Comparison of ENCODE assay signal across 32 cellular contexts in the genomic region with DNA sequence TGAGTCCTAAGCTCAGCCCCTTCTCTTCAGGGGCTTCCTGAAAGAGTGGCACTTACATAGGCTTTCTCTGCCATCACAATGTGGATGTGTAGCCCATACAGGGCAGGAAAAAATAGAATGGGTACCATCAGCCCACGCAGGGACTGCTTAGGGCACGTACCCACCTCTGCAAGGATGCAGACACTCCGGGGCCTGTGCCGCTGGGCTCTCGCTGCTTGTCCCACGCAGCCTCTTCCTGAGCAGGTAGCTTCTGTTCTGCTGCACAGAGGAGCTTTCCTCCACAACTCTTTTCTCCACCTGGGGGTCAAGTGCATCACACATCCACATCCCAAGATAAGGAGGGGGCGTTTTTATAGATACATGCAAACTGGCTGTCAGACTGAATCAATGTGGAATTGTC. TPM values are rescaled to one million over a fixed set of nuclear protein-coding genes. Genes with fewer than 3 reads are reported as not detected.
"Had no signal": no experiment of that assay in that cellular context is flagged by ENCODE, and none has a peak within 500 bp of the region (broad histone marks: within the 10 kb centered on the region; RNA-seq: fewer than 3 reads in every experiment).

No MANE protein-coding gene starts in this region.

- H3K4me3 Mint-ChIP-seq: activated CD4-positive, alpha-beta memory T cell treated with anti-CD3 and anti-CD28 coated beads, Interleukin-2, amount 10 ng/mL, durations not matched to agents 7 days and 5 days; activated CD4-positive, alpha-beta T cell treated with anti-CD3 and anti-CD28 coated beads, Interleukin-2, amount 10 ng/mL, durations not matched to agents 7 days and 5 days; activated naive CD4-positive, alpha-beta T cell treated with anti-CD3 and anti-CD28 coated beads for 36 hours; activated naive CD4-positive, alpha-beta T cell treated with anti-CD3 and anti-CD28 coated beads, Interleukin-2, amount 50 U/mL, for 24 hours; activated naive CD8-positive, alpha-beta T cell treated with anti-CD3 and anti-CD28 coated beads for 36 hours; activated naive CD8-positive, alpha-beta T cell treated with anti-CD3 and anti-CD28 coated beads, Interleukin-2, amount 50 U/mL, for 24 hours; activated T-helper 1 cell treated with anti-CD3 and anti-CD28 coated beads, Interleukin-12 subunit alpha, Interleukin-12 subunit beta, Interleukin-2, Interleukin-4 antibody, amounts not matched to agents 30 ng/mL and 10 ng/mL and 1 ng/mL, durations not matched to agents 14 hours and 24 hours and 36 hours had no signal

- H3K4me1 Mint-ChIP-seq: activated CD4-positive, alpha-beta memory T cell treated with anti-CD3 and anti-CD28 coated beads, Interleukin-2, amount 10 ng/mL, durations not matched to agents 7 days and 5 days; activated CD4-positive, alpha-beta T cell treated with anti-CD3 and anti-CD28 coated beads, Interleukin-2, amount 10 ng/mL, durations not matched to agents 7 days and 5 days; activated naive CD4-positive, alpha-beta T cell treated with anti-CD3 and anti-CD28 coated beads, Interleukin-2, amount 50 U/mL, for 24 hours; activated naive CD8-positive, alpha-beta T cell treated with anti-CD3 and anti-CD28 coated beads for 36 hours; activated naive CD8-positive, alpha-beta T cell treated with anti-CD3 and anti-CD28 coated beads, Interleukin-2, amount 50 U/mL, for 24 hours had no signal

- H3K9me3 ChIP-seq: adrenal gland, body of pancreas, esophagus squamous epithelium, gastroesophageal sphincter, heart right ventricle had no signal

- H3K4me1 ChIP-seq: adrenal gland, body of pancreas, esophagus squamous epithelium, gastroesophageal sphincter, heart right ventricle had no signal

- H3K4me3 ChIP-seq: adrenal gland, body of pancreas, esophagus squamous epithelium, gastroesophageal sphincter, heart right ventricle had no signal

- H3K27ac Mint-ChIP-seq: activated CD4-positive, alpha-beta memory T cell treated with anti-CD3 and anti-CD28 coated beads, Interleukin-2, amount 10 ng/mL, durations not matched to agents 7 days and 5 days; activated CD4-positive, alpha-beta T cell treated with anti-CD3 and anti-CD28 coated beads, Interleukin-2, amount 10 ng/mL, durations not matched to agents 7 days and 5 days; activated naive CD4-positive, alpha-beta T cell treated with anti-CD3 and anti-CD28 coated beads for 36 hours; activated naive CD4-positive, alpha-beta T cell treated with anti-CD3 and anti-CD28 coated beads, Interleukin-2, amount 50 U/mL, for 24 hours; activated naive CD8-positive, alpha-beta T cell treated with anti-CD3 and anti-CD28 coated beads for 36 hours; activated naive CD8-positive, alpha-beta T cell treated with anti-CD3 and anti-CD28 coated beads, Interleukin-2, amount 50 U/mL, for 24 hours; activated T-helper 1 cell treated with anti-CD3 and anti-CD28 coated beads, Interleukin-12 subunit alpha, Interleukin-12 subunit beta, Interleukin-2, Interleukin-4 antibody, amounts not matched to agents 30 ng/mL and 10 ng/mL and 1 ng/mL, durations not matched to agents 14 hours and 24 hours and 36 hours; activated T-helper 2 cell treated with anti-CD3 and anti-CD28 coated beads, Interferon-gamma antibody, Interleukin-2, Interleukin-4, amounts not matched to agents 10 μg/mL and 5 μg/mL and 100 μg/mL, durations not matched to agents 14 hours and 24 hours and 36 hours had no signal

- DNase-seq: activated CD4-positive, alpha-beta memory T cell treated with anti-CD3 and anti-CD28 coated beads, Interleukin-2, amount 10 ng/mL, durations not matched to agents 7 days and 5 days; activated CD4-positive, alpha-beta T cell treated with anti-CD3 and anti-CD28 coated beads for 1 hour; activated CD4-positive, alpha-beta T cell treated with anti-CD3 and anti-CD28 coated beads for 4 hours; activated CD4-positive, alpha-beta T cell treated with anti-CD3 and anti-CD28 coated beads, Interleukin-2, amount 10 ng/mL, durations not matched to agents 7 days and 5 days; activated CD4-positive, alpha-beta T cell treated with anti-CD3 and anti-CD28 coated beads, Interleukin-2, amount 50 U/mL, for 4 hours; activated CD4-positive, CD25-positive, alpha-beta regulatory T cell; activated effector memory CD4-positive, alpha-beta T cell treated with anti-CD3 and anti-CD28 coated beads, Interleukin-2, amount 50 U/mL, for 16 hours; activated naive CD4-positive, alpha-beta T cell treated with anti-CD3 and anti-CD28 coated beads for 36 hours; activated naive CD8-positive, alpha-beta T cell treated with anti-CD3 and anti-CD28 coated beads for 36 hours; activated naive CD8-positive, alpha-beta T cell treated with anti-CD3 and anti-CD28 coated beads, Interleukin-2, amount 50 U/mL, for 24 hours; activated T-cell treated with anti-CD3 and anti-CD28 coated beads, Interleukin-2, amount 50 U/mL, for 1 hour; amygdala; aorta; body of pancreas; caudate nucleus; cortex of kidney; dermis blood vessel endothelial cell; effector CD8-positive, alpha-beta T cell; esophagus squamous epithelium; foreskin melanocyte; heart right ventricle; T-helper 2 cell had no signal

- ATAC-seq: activated naive CD8-positive, alpha-beta T cell treated with anti-CD3 and anti-CD28 coated beads, Interleukin-2, amount 50 U/mL, for 24 hours; body of pancreas; gastroesophageal sphincter; heart right ventricle had no signal

- H3K9me3 Mint-ChIP-seq: activated CD4-positive, alpha-beta memory T cell treated with anti-CD3 and anti-CD28 coated beads, Interleukin-2, amount 10 ng/mL, durations not matched to agents 7 days and 5 days; activated CD4-positive, alpha-beta T cell treated with anti-CD3 and anti-CD28 coated beads, Interleukin-2, amount 10 ng/mL, durations not matched to agents 7 days and 5 days; activated naive CD4-positive, alpha-beta T cell treated with anti-CD3 and anti-CD28 coated beads for 36 hours; activated naive CD4-positive, alpha-beta T cell treated with anti-CD3 and anti-CD28 coated beads, Interleukin-2, amount 50 U/mL, for 24 hours; activated naive CD8-positive, alpha-beta T cell treated with anti-CD3 and anti-CD28 coated beads for 36 hours; activated naive CD8-positive, alpha-beta T cell treated with anti-CD3 and anti-CD28 coated beads, Interleukin-2, amount 50 U/mL, for 24 hours; activated T-helper 1 cell treated with anti-CD3 and anti-CD28 coated beads, Interleukin-12 subunit alpha, Interleukin-12 subunit beta, Interleukin-2, Interleukin-4 antibody, amounts not matched to agents 30 ng/mL and 10 ng/mL and 1 ng/mL, durations not matched to agents 14 hours and 24 hours and 36 hours; activated T-helper 2 cell treated with anti-CD3 and anti-CD28 coated beads, Interferon-gamma antibody, Interleukin-2, Interleukin-4, amounts not matched to agents 10 μg/mL and 5 μg/mL and 100 μg/mL, durations not matched to agents 14 hours and 24 hours and 36 hours had no signal

- H3K36me3 Mint-ChIP-seq: activated naive CD4-positive, alpha-beta T cell treated with anti-CD3 and anti-CD28 coated beads, Interleukin-2, amount 50 U/mL, for 24 hours; activated naive CD8-positive, alpha-beta T cell treated with anti-CD3 and anti-CD28 coated beads for 36 hours had no signal

- H3K27me3 ChIP-seq: adrenal gland, body of pancreas, esophagus squamous epithelium, heart right ventricle had no signal

- H3K36me3 ChIP-seq: adrenal gland, esophagus squamous epithelium, gastroesophageal sphincter, heart right ventricle had no signal

- H3K27ac ChIP-seq: adrenal gland, body of pancreas, epithelial cell of prostate, esophagus squamous epithelium, gastroesophageal sphincter, heart right ventricle had no signal

- H3K27me3 Mint-ChIP-seq: activated CD4-positive, alpha-beta T cell treated with anti-CD3 and anti-CD28 coated beads, Interleukin-2, amount 10 ng/mL, durations not matched to agents 7 days and 5 days; activated naive CD4-positive, alpha-beta T cell treated with anti-CD3 and anti-CD28 coated beads, Interleukin-2, amount 50 U/mL, for 24 hours; activated naive CD8-positive, alpha-beta T cell treated with anti-CD3 and anti-CD28 coated beads for 36 hours had no signal

RNA-seq across cellular contexts. Expression of gene FRMPD2, which starts 34.3 kb away (rescaled TPM):
- total RNA-seq: activated CD4-positive, alpha-beta memory T cell treated with anti-CD3 and anti-CD28 coated beads, Interleukin-2, amount 10 ng/mL, durations not matched to agents 7 days and 5 days; activated CD4-positive, alpha-beta T cell treated with anti-CD3 and anti-CD28 coated beads, Interleukin-2, amount 10 ng/mL, durations not matched to agents 7 days and 5 days; activated naive CD4-positive, alpha-beta T cell treated with anti-CD3 and anti-CD28 coated beads for 36 hours; activated naive CD8-positive, alpha-beta T cell treated with anti-CD3 and anti-CD28 coated beads for 36 hours; activated T-helper 1 cell treated with anti-CD3 and anti-CD28 coated beads, Interleukin-12 subunit alpha, Interleukin-12 subunit beta, Interleukin-2, Interleukin-4 antibody, amounts not matched to agents 30 ng/mL and 10 ng/mL and 1 ng/mL, durations not matched to agents 14 hours and 24 hours and 36 hours; aorta; body of pancreas; chondrocyte; esophagus squamous epithelium; fibroblast of lung; glomerular endothelial cell; T-helper 1 cell treated with Interleukin-12 subunit alpha and Interleukin-12 subunit beta and Interleukin-4 antibody, amounts not matched to agents 30 ng/mL and 1 ng/mL, for 36 hours had no signal
